In the genomic region with DNA sequence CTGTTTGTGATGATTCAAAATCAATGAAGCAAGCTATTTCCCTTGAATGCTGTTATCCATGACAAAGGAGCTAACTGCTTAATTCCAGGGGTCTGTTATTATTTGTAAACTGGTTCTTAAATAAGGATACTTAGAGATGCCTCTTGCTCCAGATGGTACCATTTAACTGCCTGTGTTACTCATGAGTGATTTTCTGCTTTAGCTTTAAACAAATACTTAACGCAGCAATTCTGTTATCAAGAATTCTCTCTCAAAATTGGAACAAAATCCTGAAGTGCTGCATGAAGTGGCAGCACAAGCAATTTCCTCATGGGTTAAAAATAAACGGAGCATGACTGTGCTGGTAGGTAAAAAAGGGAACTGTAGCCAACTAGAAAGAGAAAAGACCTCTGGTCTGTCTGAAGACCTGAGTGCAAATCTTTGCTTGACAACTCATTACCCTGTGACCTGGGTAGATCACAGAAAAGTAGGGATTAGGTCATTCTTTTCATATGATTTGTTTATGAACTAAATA, we compare ENCODE assay signal across 1 cellular context.
TF ChIP-seq lines count a peak whose summit lies in the region.

No MANE protein-coding gene starts in this region.

TF ChIP-seq in GM12878, 131 proteins besides CTCF, POLR2A, EP300 and RAD21 (continued from another document and continues in another):
- TF ChIP-seq, protein P1, sequence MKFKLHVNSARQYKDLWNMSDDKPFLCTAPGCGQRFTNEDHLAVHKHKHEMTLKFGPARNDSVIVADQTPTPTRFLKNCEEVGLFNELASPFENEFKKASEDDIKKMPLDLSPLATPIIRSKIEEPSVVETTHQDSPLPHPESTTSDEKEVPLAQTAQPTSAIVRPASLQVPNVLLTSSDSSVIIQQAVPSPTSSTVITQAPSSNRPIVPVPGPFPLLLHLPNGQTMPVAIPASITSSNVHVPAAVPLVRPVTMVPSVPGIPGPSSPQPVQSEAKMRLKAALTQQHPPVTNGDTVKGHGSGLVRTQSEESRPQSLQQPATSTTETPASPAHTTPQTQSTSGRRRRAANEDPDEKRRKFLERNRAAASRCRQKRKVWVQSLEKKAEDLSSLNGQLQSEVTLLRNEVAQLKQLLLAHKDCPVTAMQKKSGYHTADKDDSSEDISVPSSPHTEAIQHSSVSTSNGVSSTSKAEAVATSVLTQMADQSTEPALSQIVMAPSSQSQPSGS (IDR thresholded peaks at IDR 0.05; ENCODE audit: low read length): peak; percentile 60
- TF ChIP-seq, protein P2, sequence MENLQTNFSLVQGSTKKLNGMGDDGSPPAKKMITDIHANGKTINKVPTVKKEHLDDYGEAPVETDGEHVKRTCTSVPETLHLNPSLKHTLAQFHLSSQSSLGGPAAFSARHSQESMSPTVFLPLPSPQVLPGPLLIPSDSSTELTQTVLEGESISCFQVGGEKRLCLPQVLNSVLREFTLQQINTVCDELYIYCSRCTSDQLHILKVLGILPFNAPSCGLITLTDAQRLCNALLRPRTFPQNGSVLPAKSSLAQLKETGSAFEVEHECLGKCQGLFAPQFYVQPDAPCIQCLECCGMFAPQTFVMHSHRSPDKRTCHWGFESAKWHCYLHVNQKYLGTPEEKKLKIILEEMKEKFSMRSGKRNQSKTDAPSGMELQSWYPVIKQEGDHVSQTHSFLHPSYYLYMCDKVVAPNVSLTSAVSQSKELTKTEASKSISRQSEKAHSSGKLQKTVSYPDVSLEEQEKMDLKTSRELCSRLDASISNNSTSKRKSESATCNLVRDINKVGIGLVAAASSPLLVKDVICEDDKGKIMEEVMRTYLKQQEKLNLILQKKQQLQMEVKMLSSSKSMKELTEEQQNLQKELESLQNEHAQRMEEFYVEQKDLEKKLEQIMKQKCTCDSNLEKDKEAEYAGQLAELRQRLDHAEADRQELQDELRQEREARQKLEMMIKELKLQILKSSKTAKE (IDR thresholded peaks at IDR 0.05; ENCODE audit: low read depth, poor library complexity, severe bottlenecking): no peak
- TF ChIP-seq ZZZ3 (IDR thresholded peaks at IDR 0.05; ENCODE audit: control insufficient read depth, insufficient read length, low read depth) (no peak), GATAD2B (conservative IDR thresholded peaks at IDR 0.05; ENCODE audit: low read depth) (no peak), SP1 (IDR thresholded peaks at IDR 0.05; ENCODE audit: low read depth, low read length) (no peak), ZSCAN29 (IDR thresholded peaks at IDR 0.05) (no peak), POLR2AphosphoS2 (IDR thresholded peaks at IDR 0.05; ENCODE audit: low read depth, low read length) (no peak), ZBED1 (IDR thresholded peaks at IDR 0.05; ENCODE audit: borderline replicate concordance) (no peak), MEF2B (IDR thresholded peaks at IDR 0.05; ENCODE audit: partially characterized antibody, poor library complexity, severe bottlenecking) (no peak), MTA3 (IDR thresholded peaks at IDR 0.05; ENCODE audit: borderline replicate concordance, low read length) (no peak), SMAD5 (IDR thresholded peaks at IDR 0.05; ENCODE audit: low read depth) (no peak), NBN (IDR thresholded peaks at IDR 0.05) (no peak), CHD4 (IDR thresholded peaks at IDR 0.05) (no peak), SRF (IDR thresholded peaks at IDR 0.05; ENCODE audit: low read depth in 2 of 2, low read length in 2 of 2) (no peak), IRF4 (IDR thresholded peaks at IDR 0.05; ENCODE audit: low read depth, low read length) (no peak), PAX5 (IDR thresholded peaks at IDR 0.05; ENCODE audit: borderline replicate concordance, low read depth, low read length) (peak; percentile 63), JUND (IDR thresholded peaks at IDR 0.05; ENCODE audit: low read depth, low read length) (no peak), EED (IDR thresholded peaks at IDR 0.05; ENCODE audit: low read depth) (peak; percentile 55; the same call in 1 of the 2 replicates), SMARCA5 (IDR thresholded peaks at IDR 0.05) (no peak), GABPA (IDR thresholded peaks at IDR 0.05; ENCODE audit: low read depth) (peak; percentile 16; the same call in 1 of the 2 replicates), RFX5 (IDR thresholded peaks at IDR 0.05; ENCODE audit: low read depth, low read length) (peak; percentile 69), CBX3 (IDR thresholded peaks at IDR 0.05; ENCODE audit: borderline replicate concordance, low read depth) (no peak), DPF2 (IDR thresholded peaks at IDR 0.05) (no peak), RUNX3 (IDR thresholded peaks at IDR 0.05; ENCODE audit: low read length) (peak; percentile 20; the same call in 1 of the 2 replicates), SMAD1 (IDR thresholded peaks at IDR 0.05; ENCODE audit: low read depth, partially characterized antibody) (no peak), FOS (IDR thresholded peaks at IDR 0.05; ENCODE audit: borderline replicate concordance, extremely low read depth, insufficient read length) (no peak), KLF5 (IDR thresholded peaks at IDR 0.05; ENCODE audit: partially characterized antibody) (no peak), CREM (IDR thresholded peaks at IDR 0.05; ENCODE audit: low read depth) (no peak), NR2F1 (conservative IDR thresholded peaks at IDR 0.05) (no peak)
- TF ChIP-seq, protein P3, sequence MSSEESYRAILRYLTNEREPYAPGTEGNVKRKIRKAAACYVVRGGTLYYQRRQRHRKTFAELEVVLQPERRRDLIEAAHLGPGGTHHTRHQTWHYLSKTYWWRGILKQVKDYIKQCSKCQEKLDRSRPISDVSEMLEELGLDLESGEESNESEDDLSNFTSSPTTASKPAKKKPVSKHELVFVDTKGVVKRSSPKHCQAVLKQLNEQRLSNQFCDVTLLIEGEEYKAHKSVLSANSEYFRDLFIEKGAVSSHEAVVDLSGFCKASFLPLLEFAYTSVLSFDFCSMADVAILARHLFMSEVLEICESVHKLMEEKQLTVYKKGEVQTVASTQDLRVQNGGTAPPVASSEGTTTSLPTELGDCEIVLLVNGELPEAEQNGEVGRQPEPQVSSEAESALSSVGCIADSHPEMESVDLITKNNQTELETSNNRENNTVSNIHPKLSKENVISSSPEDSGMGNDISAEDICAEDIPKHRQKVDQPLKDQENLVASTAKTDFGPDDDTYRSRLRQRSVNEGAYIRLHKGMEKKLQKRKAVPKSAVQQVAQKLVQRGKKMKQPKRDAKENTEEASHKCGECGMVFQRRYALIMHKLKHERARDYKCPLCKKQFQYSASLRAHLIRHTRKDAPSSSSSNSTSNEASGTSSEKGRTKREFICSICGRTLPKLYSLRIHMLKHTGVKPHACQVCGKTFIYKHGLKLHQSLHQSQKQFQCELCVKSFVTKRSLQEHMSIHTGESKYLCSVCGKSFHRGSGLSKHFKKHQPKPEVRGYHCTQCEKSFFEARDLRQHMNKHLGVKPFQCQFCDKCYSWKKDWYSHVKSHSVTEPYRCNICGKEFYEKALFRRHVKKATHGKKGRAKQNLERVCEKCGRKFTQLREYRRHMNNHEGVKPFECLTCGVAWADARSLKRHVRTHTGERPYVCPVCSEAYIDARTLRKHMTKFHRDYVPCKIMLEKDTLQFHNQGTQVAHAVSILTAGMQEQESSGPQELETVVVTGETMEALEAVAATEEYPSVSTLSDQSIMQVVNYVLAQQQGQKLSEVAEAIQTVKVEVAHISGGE (CRISPR knock-in tag; IDR thresholded peaks at IDR 0.05): no peak
- TF ChIP-seq, protein P4, sequence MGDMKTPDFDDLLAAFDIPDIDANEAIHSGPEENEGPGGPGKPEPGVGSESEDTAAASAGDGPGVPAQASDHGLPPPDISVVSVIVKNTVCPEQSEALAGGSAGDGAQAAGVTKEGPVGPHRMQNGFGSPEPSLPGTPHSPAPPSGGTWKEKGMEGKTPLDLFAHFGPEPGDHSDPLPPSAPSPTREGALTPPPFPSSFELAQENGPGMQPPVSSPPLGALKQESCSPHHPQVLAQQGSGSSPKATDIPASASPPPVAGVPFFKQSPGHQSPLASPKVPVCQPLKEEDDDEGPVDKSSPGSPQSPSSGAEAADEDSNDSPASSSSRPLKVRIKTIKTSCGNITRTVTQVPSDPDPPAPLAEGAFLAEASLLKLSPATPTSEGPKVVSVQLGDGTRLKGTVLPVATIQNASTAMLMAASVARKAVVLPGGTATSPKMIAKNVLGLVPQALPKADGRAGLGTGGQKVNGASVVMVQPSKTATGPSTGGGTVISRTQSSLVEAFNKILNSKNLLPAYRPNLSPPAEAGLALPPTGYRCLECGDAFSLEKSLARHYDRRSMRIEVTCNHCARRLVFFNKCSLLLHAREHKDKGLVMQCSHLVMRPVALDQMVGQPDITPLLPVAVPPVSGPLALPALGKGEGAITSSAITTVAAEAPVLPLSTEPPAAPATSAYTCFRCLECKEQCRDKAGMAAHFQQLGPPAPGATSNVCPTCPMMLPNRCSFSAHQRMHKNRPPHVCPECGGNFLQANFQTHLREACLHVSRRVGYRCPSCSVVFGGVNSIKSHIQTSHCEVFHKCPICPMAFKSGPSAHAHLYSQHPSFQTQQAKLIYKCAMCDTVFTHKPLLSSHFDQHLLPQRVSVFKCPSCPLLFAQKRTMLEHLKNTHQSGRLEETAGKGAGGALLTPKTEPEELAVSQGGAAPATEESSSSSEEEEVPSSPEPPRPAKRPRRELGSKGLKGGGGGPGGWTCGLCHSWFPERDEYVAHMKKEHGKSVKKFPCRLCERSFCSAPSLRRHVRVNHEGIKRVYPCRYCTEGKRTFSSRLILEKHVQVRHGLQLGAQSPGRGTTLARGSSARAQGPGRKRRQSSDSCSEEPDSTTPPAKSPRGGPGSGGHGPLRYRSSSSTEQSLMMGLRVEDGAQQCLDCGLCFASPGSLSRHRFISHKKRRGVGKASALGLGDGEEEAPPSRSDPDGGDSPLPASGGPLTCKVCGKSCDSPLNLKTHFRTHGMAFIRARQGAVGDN (IDR thresholded peaks at IDR 0.05): no peak
- TF ChIP-seq, protein P5, sequence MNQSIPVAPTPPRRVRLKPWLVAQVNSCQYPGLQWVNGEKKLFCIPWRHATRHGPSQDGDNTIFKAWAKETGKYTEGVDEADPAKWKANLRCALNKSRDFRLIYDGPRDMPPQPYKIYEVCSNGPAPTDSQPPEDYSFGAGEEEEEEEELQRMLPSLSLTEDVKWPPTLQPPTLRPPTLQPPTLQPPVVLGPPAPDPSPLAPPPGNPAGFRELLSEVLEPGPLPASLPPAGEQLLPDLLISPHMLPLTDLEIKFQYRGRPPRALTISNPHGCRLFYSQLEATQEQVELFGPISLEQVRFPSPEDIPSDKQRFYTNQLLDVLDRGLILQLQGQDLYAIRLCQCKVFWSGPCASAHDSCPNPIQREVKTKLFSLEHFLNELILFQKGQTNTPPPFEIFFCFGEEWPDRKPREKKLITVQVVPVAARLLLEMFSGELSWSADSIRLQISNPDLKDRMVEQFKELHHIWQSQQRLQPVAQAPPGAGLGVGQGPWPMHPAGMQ (IDR thresholded peaks at IDR 0.05; ENCODE audit: borderline replicate concordance): no peak
- TF ChIP-seq, protein P6, sequence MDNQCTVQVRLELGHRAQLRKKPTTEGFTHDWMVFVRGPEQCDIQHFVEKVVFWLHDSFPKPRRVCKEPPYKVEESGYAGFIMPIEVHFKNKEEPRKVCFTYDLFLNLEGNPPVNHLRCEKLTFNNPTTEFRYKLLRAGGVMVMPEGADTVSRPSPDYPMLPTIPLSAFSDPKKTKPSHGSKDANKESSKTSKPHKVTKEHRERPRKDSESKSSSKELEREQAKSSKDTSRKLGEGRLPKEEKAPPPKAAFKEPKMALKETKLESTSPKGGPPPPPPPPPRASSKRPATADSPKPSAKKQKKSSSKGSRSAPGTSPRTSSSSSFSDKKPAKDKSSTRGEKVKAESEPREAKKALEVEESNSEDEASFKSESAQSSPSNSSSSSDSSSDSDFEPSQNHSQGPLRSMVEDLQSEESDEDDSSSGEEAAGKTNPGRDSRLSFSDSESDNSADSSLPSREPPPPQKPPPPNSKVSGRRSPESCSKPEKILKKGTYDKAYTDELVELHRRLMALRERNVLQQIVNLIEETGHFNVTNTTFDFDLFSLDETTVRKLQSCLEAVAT (IDR thresholded peaks at IDR 0.05): no peak
- TF ChIP-seq, protein P7, sequence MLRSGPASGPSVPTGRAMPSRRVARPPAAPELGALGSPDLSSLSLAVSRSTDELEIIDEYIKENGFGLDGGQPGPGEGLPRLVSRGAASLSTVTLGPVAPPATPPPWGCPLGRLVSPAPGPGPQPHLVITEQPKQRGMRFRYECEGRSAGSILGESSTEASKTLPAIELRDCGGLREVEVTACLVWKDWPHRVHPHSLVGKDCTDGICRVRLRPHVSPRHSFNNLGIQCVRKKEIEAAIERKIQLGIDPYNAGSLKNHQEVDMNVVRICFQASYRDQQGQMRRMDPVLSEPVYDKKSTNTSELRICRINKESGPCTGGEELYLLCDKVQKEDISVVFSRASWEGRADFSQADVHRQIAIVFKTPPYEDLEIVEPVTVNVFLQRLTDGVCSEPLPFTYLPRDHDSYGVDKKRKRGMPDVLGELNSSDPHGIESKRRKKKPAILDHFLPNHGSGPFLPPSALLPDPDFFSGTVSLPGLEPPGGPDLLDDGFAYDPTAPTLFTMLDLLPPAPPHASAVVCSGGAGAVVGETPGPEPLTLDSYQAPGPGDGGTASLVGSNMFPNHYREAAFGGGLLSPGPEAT (IDR thresholded peaks at IDR 0.05; ENCODE audit: low read depth): no peak
- TF ChIP-seq, protein P8, sequence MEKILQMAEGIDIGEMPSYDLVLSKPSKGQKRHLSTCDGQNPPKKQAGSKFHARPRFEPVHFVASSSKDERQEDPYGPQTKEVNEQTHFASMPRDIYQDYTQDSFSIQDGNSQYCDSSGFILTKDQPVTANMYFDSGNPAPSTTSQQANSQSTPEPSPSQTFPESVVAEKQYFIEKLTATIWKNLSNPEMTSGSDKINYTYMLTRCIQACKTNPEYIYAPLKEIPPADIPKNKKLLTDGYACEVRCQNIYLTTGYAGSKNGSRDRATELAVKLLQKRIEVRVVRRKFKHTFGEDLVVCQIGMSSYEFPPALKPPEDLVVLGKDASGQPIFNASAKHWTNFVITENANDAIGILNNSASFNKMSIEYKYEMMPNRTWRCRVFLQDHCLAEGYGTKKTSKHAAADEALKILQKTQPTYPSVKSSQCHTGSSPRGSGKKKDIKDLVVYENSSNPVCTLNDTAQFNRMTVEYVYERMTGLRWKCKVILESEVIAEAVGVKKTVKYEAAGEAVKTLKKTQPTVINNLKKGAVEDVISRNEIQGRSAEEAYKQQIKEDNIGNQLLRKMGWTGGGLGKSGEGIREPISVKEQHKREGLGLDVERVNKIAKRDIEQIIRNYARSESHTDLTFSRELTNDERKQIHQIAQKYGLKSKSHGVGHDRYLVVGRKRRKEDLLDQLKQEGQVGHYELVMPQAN (conservative IDR thresholded peaks at IDR 0.05): no peak
- TF ChIP-seq, protein P9, sequence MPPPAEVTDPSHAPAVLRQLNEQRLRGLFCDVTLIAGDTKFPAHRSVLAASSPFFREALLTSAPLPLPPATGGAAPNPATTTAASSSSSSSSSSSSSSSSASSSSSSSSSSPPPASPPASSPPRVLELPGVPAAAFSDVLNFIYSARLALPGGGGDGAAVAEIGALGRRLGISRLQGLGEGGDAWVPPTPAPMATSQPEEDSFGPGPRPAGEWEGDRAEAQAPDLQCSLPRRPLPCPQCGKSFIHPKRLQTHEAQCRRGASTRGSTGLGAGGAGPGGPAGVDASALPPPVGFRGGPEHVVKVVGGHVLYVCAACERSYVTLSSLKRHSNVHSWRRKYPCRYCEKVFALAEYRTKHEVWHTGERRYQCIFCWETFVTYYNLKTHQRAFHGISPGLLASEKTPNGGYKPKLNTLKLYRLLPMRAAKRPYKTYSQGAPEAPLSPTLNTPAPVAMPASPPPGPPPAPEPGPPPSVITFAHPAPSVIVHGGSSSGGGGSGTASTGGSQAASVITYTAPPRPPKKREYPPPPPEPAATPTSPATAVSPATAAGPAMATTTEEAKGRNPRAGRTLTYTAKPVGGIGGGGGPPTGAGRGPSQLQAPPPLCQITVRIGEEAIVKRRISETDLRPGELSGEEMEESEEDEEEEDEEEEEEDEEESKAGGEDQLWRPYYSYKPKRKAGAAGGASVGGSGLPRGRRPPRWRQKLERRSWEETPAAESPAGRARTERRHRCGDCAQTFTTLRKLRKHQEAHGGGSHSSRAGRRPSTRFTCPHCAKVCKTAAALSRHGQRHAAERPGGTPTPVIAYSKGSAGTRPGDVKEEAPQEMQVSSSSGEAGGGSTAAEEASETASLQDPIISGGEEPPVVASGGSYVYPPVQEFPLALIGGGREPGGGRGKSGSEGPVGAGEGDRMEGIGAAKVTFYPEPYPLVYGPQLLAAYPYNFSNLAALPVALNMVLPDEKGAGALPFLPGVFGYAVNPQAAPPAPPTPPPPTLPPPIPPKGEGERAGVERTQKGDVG (CRISPR knock-in tag; IDR thresholded peaks at IDR 0.05): no peak
